ENCODE assay signal across 21 cellular contexts in the genomic region with DNA sequence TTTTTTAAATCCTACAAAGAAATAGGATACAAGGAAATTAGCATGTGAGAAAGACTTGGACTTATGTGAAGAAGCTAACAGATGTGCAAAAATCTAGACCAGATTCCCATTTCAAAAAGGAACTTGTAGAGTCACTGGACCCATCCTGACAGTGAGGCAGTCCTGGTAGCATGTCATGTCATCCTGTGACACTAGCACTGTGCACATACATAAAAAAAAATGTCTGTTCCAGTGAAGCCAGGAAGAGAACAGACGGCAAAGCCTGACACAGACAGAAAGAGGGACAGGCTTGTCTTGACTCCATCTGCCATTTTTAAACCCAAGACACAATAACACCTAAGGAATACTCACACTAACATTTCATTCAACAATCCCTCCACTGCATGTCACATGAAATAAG.
A peak's percentile ranks its signal among the peaks of the same experiment; 100 is the strongest.
DNase-seq lines count a peak whose midpoint lies in the region; ATAC-seq and TF ChIP-seq lines count a peak whose summit lies in the region.
"Had no signal": no experiment of that assay in that cellular context is flagged by ENCODE, and none has a peak within 500 bp of the region (broad histone marks: within the 10 kb centered on the region; RNA-seq: fewer than 3 reads in every experiment).

No MANE protein-coding gene starts in this region.

- H2BK5ac ChIP-seq in IMR-90 (ENCODE audit: low read depth, low read length, poor library complexity, severe bottlenecking), result peak overlapping the region; percentile 49

- no peaks in the 10 kb centered on the region for H3K27me3 Mint-ChIP-seq in CD8-positive, alpha-beta T cell (ENCODE audit: low read depth)
- H3K27me3 Mint-ChIP-seq in chondrocyte (ENCODE audit: low read depth), result no peaks in the 10 kb centered on the region

- BruUV-seq in IMR-90 (replicated peaks; lab: Mats Ljungman, UMichigan), result no TSS peak

- no peaks in the 10 kb centered on the region for H3K27me3 ChIP-seq in CD8-positive, alpha-beta T cell (ENCODE audit: insufficient read depth, low read length)
- H3K27me3 ChIP-seq in IMR-90 (ENCODE audit: control insufficient read depth, insufficient read depth, low read length) (no peaks in the 10 kb centered on the region), rectal smooth muscle tissue (ENCODE audit: control insufficient read depth, insufficient read depth, low read length) (no peaks in the 10 kb centered on the region), HAP-1 (ENCODE audit: low read depth) (no peaks in the 10 kb centered on the region)
- H3K27me3 ChIP-seq: cardiac muscle cell, dorsolateral prefrontal cortex, gastroesophageal sphincter, tibial nerve had no signal

- POLR2A ChIA-PET in CD8-positive, alpha-beta T cell (lab: Charles Lee), result interaction anchor here (0.7 kb wide), 1 partner anchor 30 kb away, joined by 3 read pairs; no protein-coding TSS in a partner anchor
- POLR2A ChIA-PET in IMR-90 (lab: Charles Lee; ENCODE audit: unreplicated experiment), result interaction anchor here (0.6 kb wide), 1 partner anchor 23 kb away, joined by 7 read pairs; no protein-coding TSS in a partner anchor

- peak overlapping the region; percentile 59; the same call in 1 of the 3 replicates for H2BK15ac ChIP-seq in IMR-90 (ENCODE audit: low read depth, low read length)

- H2BK20ac ChIP-seq in IMR-90 (ENCODE audit: low read depth, low read length), result 0 out of 2 replicates have a peak overlapping the region, but pooled peaks have one; percentile 48

- H4K5ac ChIP-seq in IMR-90 (ENCODE audit: low read depth, low read length), result peak overlapping the region; percentile 67; the same call in 1 of the 2 replicates

- H3K4me1 Mint-ChIP-seq in CD8-positive, alpha-beta T cell (ENCODE audit: low read depth), result peaks cover 69% of the 10 kb centered on the region
- H3K4me1 Mint-ChIP-seq in chondrocyte (ENCODE audit: low read depth), result peaks cover 28% of the 10 kb centered on the region
- H3K4me1 Mint-ChIP-seq: GM23338 had no signal

- dilution Hi-C loops in IMR-90 (cut with HindIII; ENCODE audit: low sequenced_read_pairs, unreplicated experiment), result no loop called here

- peak overlapping the region; percentile 9; the same call in 1 of the 2 replicates for H2AK5ac ChIP-seq in IMR-90 (ENCODE audit: low read depth, low read length)

- no peaks in the 10 kb centered on the region for H3K9me3 ChIP-seq in CD8-positive, alpha-beta T cell (ENCODE audit: low read length)
- no peaks in the 10 kb centered on the region for H3K9me3 ChIP-seq in IMR-90 (ENCODE audit: control insufficient read depth, insufficient read depth, low read length)
- H3K9me3 ChIP-seq in HAP-1, result no peaks in the 10 kb centered on the region
- H3K9me3 ChIP-seq: gastroesophageal sphincter, tibial nerve had no signal

- WGBS in IMR-90 (ENCODE audit: extremely low coverage in 2 of 2, insufficient read length in 1 of 2), 2 experiments, result 50% methylated on average over 1 of the region's 1 CpG; no CpG with 5 or more reads in 1 of the 2 experiments

- no peaks in the 10 kb centered on the region for H4K20me1 ChIP-seq in IMR-90 (ENCODE audit: insufficient read depth, low read length)

- peak overlapping the region; percentile 76 for H3K27ac Mint-ChIP-seq in CD8-positive, alpha-beta T cell
- peak overlapping the region; percentile 95 for H3K27ac Mint-ChIP-seq in chondrocyte (ENCODE audit: unreplicated experiment)
- H3K27ac Mint-ChIP-seq: GM23338; stimulated activated effector memory CD8-positive, alpha-beta T cell treated with anti-CD3 and anti-CD28 coated beads, Interleukin-12 subunit alpha, Interleukin-12 subunit beta, amount 100 ng/mL, for 72 hours had no signal

- H3K4me3 Mint-ChIP-seq in CD8-positive, alpha-beta T cell, result peak overlapping the region; percentile 23
- H3K4me3 Mint-ChIP-seq in chondrocyte (ENCODE audit: unreplicated experiment), result peak overlapping the region; percentile 29
- H3K4me3 Mint-ChIP-seq: GM23338; stimulated activated effector memory CD8-positive, alpha-beta T cell treated with anti-CD3 and anti-CD28 coated beads, Interleukin-12 subunit alpha, Interleukin-12 subunit beta, amount 100 ng/mL, for 72 hours had no signal

- peak overlapping the region; percentile 74 for H3K18ac ChIP-seq in IMR-90 (ENCODE audit: low read depth, low read length)

- H3K9me1 ChIP-seq in IMR-90 (ENCODE audit: insufficient read depth, low read length), result peaks cover 7% of the 10 kb centered on the region

- peaks cover 4% of the 10 kb centered on the region for H3K36me3 Mint-ChIP-seq in CD8-positive, alpha-beta T cell
- H3K36me3 Mint-ChIP-seq in chondrocyte (ENCODE audit: low read depth), result no peaks in the 10 kb centered on the region
- H3K36me3 Mint-ChIP-seq: stimulated activated effector memory CD8-positive, alpha-beta T cell treated with anti-CD3 and anti-CD28 coated beads, Interleukin-12 subunit alpha, Interleukin-12 subunit beta, amount 100 ng/mL, for 72 hours had no signal

- intact Hi-C loops in CD8-positive, alpha-beta T cell (cut with DNase I, micrococcal nuclease), result no loop called here
- intact Hi-C loops in IMR-90 (cut with micrococcal nuclease), result loop anchor here (5.0 kb wide), 2 partner anchors 80 to 160 kb away; a partner anchor contains a TSS

- in situ Hi-C loops in IMR-90 (cut with MboI; ENCODE audit: low sequenced_read_pairs) (no loop called here), HAP-1 (cut with MboI; ENCODE audit: low sequenced_read_pairs) (no loop called here)

- CTCF ChIA-PET in CD8-positive, alpha-beta T cell (lab: Charles Lee), result interaction anchor here (0.6 to 1.2 kb wide), 3 partner anchors 9 to 196 kb away, joined by 3 to 4 read pairs (median 3); no protein-coding TSS in a partner anchor
- CTCF ChIA-PET in IMR-90 (lab: Yijun Ruan, JAX), result no interaction called here

- no peak overlapping the region for H2AFZ ChIP-seq in IMR-90 (replicated peaks; ENCODE audit: low read length, poor library complexity)
- H2AFZ ChIP-seq: GM23338 had no signal

- H3K14ac ChIP-seq in IMR-90 (replicated peaks; ENCODE audit: low read depth, low read length), result peak overlapping the region; percentile 61; the same call in 1 of the 2 replicates

- no peak overlapping the region for H3K27ac ChIP-seq in CD8-positive, alpha-beta T cell (ENCODE audit: low read depth, low read length)
- peak overlapping the region; percentile 79; the same call in 1 of the 2 replicates for H3K27ac ChIP-seq in IMR-90 (ENCODE audit: insufficient read depth, low read length)
- H3K27ac ChIP-seq in rectal smooth muscle tissue (ENCODE audit: low read depth, low read length), result peak overlapping the region; percentile 10
- H3K27ac ChIP-seq: cardiac muscle cell, dorsolateral prefrontal cortex, epithelial cell of prostate, gastroesophageal sphincter had no signal

- no peak overlapping the region for H3K9ac ChIP-seq in IMR-90 (ENCODE audit: low read depth, low read length)
- H3K9ac ChIP-seq in rectal smooth muscle tissue (ENCODE audit: low read length), result no peak overlapping the region

- no peak for TF ChIP-seq POLR2A in IMR-90 (IDR thresholded peaks at IDR 0.05; ENCODE audit: low read depth, low read length)

- H3K4me2 ChIP-seq in IMR-90 (ENCODE audit: low read depth, low read length), result peak overlapping the region; percentile 72; the same call in 1 of the 2 replicates
- H3K4me2 ChIP-seq: GM23338 had no signal

- H3K4me3 ChIP-seq in CD8-positive, alpha-beta T cell (ENCODE audit: low read depth, low read length), result no peak overlapping the region
- no peak overlapping the region for H3K4me3 ChIP-seq in IMR-90 (ENCODE audit: insufficient read depth, low read depth, low read length)
- H3K4me3 ChIP-seq in rectal smooth muscle tissue (ENCODE audit: low read length), result no peak overlapping the region
- no peak overlapping the region for H3K4me3 ChIP-seq in HAP-1
- H3K4me3 ChIP-seq: cardiac muscle cell, dorsolateral prefrontal cortex, gastroesophageal sphincter, GM23338, tibial nerve had no signal

- H3K4me1 ChIP-seq in CD8-positive, alpha-beta T cell (ENCODE audit: insufficient read depth, low read length), result peaks cover 54% of the 10 kb centered on the region
- H3K4me1 ChIP-seq in IMR-90 (ENCODE audit: control insufficient read depth, insufficient read depth, low read length) (peaks cover 10% of the 10 kb centered on the region), rectal smooth muscle tissue (ENCODE audit: control insufficient read depth, insufficient read depth, low read length) (no peaks in the 10 kb centered on the region), HAP-1 (no peaks in the 10 kb centered on the region)

- peak overlapping the region in 1 of 2 experiments; percentile 10; a peak in 2 of 4 replicates for H4K8ac ChIP-seq in IMR-90 (ENCODE audit: low read depth in 2 of 2, low read length in 2 of 2)

- peak; percentile 39 for ATAC-seq in CD8-positive, alpha-beta T cell
- ATAC-seq in IMR-90 (ENCODE audit: low read depth), result no peak
- ATAC-seq: gastroesophageal sphincter; GM23338; stimulated activated effector memory CD8-positive, alpha-beta T cell treated with anti-CD3 and anti-CD28 coated beads, Interleukin-12 subunit alpha, Interleukin-12 subunit beta, amount 100 ng/mL, for 72 hours had no signal

- H3K4ac ChIP-seq in IMR-90 (ENCODE audit: low read depth, low read length), result peak overlapping the region; percentile 34

- peak overlapping the region; percentile 49 for H3K23ac ChIP-seq in IMR-90 (ENCODE audit: low read depth, low read length)

- no peak for DNase-seq in CD8-positive, alpha-beta T cell
- DNase-seq in IMR-90 (no peak), chondrocyte (ENCODE audit: low spot score) (no peak), NOMO-1 treated with dmso at 0.1 percent for 144 hours (lab: John Stamatoyannopoulos, UW; ENCODE audit: unreplicated experiment) (no peak), DMS153 (lab: John Stamatoyannopoulos, UW) (no peak), HAP-1 (ENCODE audit: low spot score in 2 of 2) (no peak), globus pallidus (ENCODE audit: low spot score) (no peak)
- DNase-seq: activated CD4-positive, alpha-beta T cell treated with anti-CD3 and anti-CD28 coated beads for 1 hour; COR-L47; dorsolateral prefrontal cortex; NCI-H1092; NCI-H510A treated with DMSO at 0.1 percent for 48 hours; nucleus accumbens; stimulated activated CD4-positive, alpha-beta T cell treated with anti-CD3 and anti-CD28 coated beads, Interleukin-15, amount 100 ng/mL, for 24 hours had no signal

- no peak overlapping the region for H2AK9ac ChIP-seq in IMR-90 (replicated peaks; ENCODE audit: low read depth, low read length, poor library complexity)

- H4K91ac ChIP-seq in IMR-90 (ENCODE audit: insufficient read depth, low read depth, low read length), result peak overlapping the region; percentile 34

- TF ChIP-seq RAD21 in IMR-90 (IDR thresholded peaks at IDR 0.05; ENCODE audit: low read length), result no peak

- H3K9me3 Mint-ChIP-seq in CD8-positive, alpha-beta T cell, result no peaks in the 10 kb centered on the region
- no peaks in the 10 kb centered on the region for H3K9me3 Mint-ChIP-seq in chondrocyte (ENCODE audit: low read depth)
- H3K9me3 Mint-ChIP-seq: GM23338; stimulated activated effector memory CD8-positive, alpha-beta T cell treated with anti-CD3 and anti-CD28 coated beads, Interleukin-12 subunit alpha, Interleukin-12 subunit beta, amount 100 ng/mL, for 72 hours had no signal

- no peak for TF ChIP-seq CTCF in CD8-positive, alpha-beta T cell (IDR thresholded peaks at IDR 0.05)
- no peak for TF ChIP-seq CTCF in IMR-90 (conservative IDR thresholded peaks at IDR 0.05; ENCODE audit: low read depth, low read length)
- TF ChIP-seq CTCF in chondrocyte (IDR thresholded peaks at IDR 0.05), result no peak

- no peak overlapping the region for H3K56ac ChIP-seq in IMR-90 (ENCODE audit: extremely low read depth, insufficient read depth, low read length)

- H2BK120ac ChIP-seq in IMR-90 (ENCODE audit: low read depth, low read length), result peak overlapping the region; percentile 17

- H3K79me1 ChIP-seq in IMR-90 (ENCODE audit: low read depth in 1 of 2, low read length in 2 of 2), result no peaks in the 10 kb centered on the region

- no peaks in the 10 kb centered on the region for H3K36me3 ChIP-seq in CD8-positive, alpha-beta T cell (ENCODE audit: insufficient read depth, low read length)
- H3K36me3 ChIP-seq in IMR-90 (ENCODE audit: control insufficient read depth, insufficient read depth, low read length), result no peaks in the 10 kb centered on the region
- H3K36me3 ChIP-seq in rectal smooth muscle tissue (ENCODE audit: control insufficient read depth, insufficient read depth, low read length), result no peaks in the 10 kb centered on the region
- H3K36me3 ChIP-seq in HAP-1 (replicated peaks), result no peaks in the 10 kb centered on the region
- H3K36me3 ChIP-seq: cardiac muscle cell, gastroesophageal sphincter, tibial nerve had no signal
